In genomic region chr2:65220432-65221131, GRCh38 we compare ENCODE assay signal across 1 cellular context.
A peak's percentile ranks its signal among the peaks of the same experiment; 100 is the strongest.
TF ChIP-seq lines count a peak whose summit lies in the region.

No MANE protein-coding gene starts in this region.

TF ChIP-seq in K562, 482 proteins besides CTCF, POLR2A, EP300 and RAD21 (continued from another document):
- TF ChIP-seq, protein P1, sequence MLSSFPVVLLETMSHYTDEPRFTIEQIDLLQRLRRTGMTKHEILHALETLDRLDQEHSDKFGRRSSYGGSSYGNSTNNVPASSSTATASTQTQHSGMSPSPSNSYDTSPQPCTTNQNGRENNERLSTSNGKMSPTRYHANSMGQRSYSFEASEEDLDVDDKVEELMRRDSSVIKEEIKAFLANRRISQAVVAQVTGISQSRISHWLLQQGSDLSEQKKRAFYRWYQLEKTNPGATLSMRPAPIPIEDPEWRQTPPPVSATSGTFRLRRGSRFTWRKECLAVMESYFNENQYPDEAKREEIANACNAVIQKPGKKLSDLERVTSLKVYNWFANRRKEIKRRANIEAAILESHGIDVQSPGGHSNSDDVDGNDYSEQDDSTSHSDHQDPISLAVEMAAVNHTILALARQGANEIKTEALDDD (IDR thresholded peaks at IDR 0.05): peak; percentile 8; the same call in 1 of the 2 replicates
- peak; percentile 98 for TF ChIP-seq ZNF121 (CRISPR knock-in tag; conservative IDR thresholded peaks at IDR 0.05)
- no peak for TF ChIP-seq ZNF644 (tag; IDR thresholded peaks at IDR 0.05; ENCODE audit: low read depth)
- peak; percentile 54 for TF ChIP-seq ATF3 (IDR thresholded peaks at IDR 0.05)
- no peak for TF ChIP-seq ATF3 (CRISPR knock-in tag; conservative IDR thresholded peaks at IDR 0.05)
- TF ChIP-seq ZNF584 (CRISPR knock-in tag; IDR thresholded peaks at IDR 0.05; ENCODE audit: low read depth): no peak
- TF ChIP-seq, protein P2, sequence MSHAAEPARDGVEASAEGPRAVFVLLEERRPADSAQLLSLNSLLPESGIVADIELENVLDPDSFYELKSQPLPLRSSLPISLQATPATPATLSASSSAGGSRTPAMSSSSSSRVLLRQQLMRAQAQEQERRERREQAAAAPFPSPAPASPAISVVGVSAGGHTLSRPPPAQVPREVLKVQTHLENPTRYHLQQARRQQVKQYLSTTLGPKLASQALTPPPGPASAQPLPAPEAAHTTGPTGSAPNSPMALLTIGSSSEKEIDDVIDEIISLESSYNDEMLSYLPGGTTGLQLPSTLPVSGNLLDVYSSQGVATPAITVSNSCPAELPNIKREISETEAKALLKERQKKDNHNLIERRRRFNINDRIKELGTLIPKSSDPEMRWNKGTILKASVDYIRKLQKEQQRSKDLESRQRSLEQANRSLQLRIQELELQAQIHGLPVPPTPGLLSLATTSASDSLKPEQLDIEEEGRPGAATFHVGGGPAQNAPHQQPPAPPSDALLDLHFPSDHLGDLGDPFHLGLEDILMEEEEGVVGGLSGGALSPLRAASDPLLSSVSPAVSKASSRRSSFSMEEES (CRISPR knock-in tag; IDR thresholded peaks at IDR 0.05): peak; percentile 29; the same call in 1 of the 2 replicates
- TF ChIP-seq RBM25 (IDR thresholded peaks at IDR 0.05; ENCODE audit: low read depth, low read length, severe bottlenecking): peak; percentile 88
- peak; percentile 68 for TF ChIP-seq CEBPG (CRISPR knock-in tag; IDR thresholded peaks at IDR 0.05)
- TF ChIP-seq CEBPG (tag; conservative IDR thresholded peaks at IDR 0.05 in 1 of 2, IDR thresholded peaks at IDR 0.05 in 1 of 2): peak; percentile 31 to 64; a peak in 3 of 4 replicates
- TF ChIP-seq, protein P3, sequence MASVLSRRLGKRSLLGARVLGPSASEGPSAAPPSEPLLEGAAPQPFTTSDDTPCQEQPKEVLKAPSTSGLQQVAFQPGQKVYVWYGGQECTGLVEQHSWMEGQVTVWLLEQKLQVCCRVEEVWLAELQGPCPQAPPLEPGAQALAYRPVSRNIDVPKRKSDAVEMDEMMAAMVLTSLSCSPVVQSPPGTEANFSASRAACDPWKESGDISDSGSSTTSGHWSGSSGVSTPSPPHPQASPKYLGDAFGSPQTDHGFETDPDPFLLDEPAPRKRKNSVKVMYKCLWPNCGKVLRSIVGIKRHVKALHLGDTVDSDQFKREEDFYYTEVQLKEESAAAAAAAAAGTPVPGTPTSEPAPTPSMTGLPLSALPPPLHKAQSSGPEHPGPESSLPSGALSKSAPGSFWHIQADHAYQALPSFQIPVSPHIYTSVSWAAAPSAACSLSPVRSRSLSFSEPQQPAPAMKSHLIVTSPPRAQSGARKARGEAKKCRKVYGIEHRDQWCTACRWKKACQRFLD (CRISPR knock-in tag; IDR thresholded peaks at IDR 0.05): no peak
- TF ChIP-seq BCOR (IDR thresholded peaks at IDR 0.05): peak; percentile 64
- 0 out of 2 replicates have a peak, but pooled peaks have one; percentile 36 for TF ChIP-seq SMARCA5 (IDR thresholded peaks at IDR 0.05)
